Comparison of ENCODE assay signal across 18 cellular contexts in the genomic region with DNA sequence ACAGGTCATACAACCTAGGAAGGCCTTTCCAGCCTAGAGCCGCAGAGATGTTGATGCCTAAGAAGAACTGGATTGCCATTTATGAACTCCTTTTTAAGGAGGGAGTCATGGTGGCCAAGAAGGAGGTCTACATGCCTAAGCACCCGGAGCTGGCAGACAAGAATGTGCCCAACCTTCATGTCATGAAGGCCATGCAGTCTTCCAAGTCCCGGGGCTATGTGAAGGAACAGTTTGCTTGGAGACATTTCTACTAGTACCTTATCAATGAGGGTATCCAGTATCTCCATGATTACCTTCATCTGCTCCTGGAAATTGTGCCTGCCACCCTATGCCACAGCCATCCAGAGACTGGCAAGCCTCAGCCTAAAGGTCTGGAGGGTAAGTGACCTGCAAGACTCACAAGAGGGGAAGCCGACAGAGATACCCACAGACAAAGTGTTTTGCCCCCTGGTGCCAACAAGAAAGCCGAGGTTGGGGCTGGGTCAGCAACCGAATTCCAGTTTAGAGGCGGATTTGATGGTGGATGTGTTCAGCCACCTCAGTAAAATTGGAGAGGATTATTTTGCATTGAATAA. TPM values are rescaled to one million over a fixed set of nuclear protein-coding genes. Genes with fewer than 3 reads are reported as not detected.
DNase-seq lines count a peak whose midpoint lies in the region; ATAC-seq and TF ChIP-seq lines count a peak whose summit lies in the region.
"Had no signal": no experiment of that assay in that cellular context is flagged by ENCODE, and none has a peak within 500 bp of the region (broad histone marks: within the 10 kb centered on the region; RNA-seq: fewer than 3 reads in every experiment).

No MANE protein-coding gene starts in this region.

- H3K4me2 ChIP-seq in H9 (ENCODE audit: insufficient read depth, insufficient read length, low read length) (no peak overlapping the region), trophoblast cell (ENCODE audit: low read length) (no peak overlapping the region)
- H3K4me2 ChIP-seq: A549; BLaER1 treated with 17β-estradiol and CSF1 and Interleukin-3, amounts not matched to agents 10 nM and 100 nM had no signal

- H2BK120ac ChIP-seq in H9 (ENCODE audit: low read depth, low read length, poor library complexity, severe bottlenecking): no peak overlapping the region
- no peak overlapping the region for H2BK120ac ChIP-seq in trophoblast cell (ENCODE audit: insufficient read depth, low read length, poor library complexity)

- DNase-seq in activated effector memory CD4-positive, alpha-beta T cell treated with anti-CD3 and anti-CD28 coated beads, Interleukin-2, amount 50 U/mL, for 16 hours: peak; percentile 50
- no peak for DNase-seq in activated effector memory CD4-positive, alpha-beta T cell treated with Interleukin-2 at 50 U/mL for 16 hours
- DNase-seq in H9: no peak
- DNase-seq in trophoblast cell: peak; percentile 80 to 90
- DNase-seq in sciatic nerve (ENCODE audit: low spot score): peak; percentile 19
- DNase-seq in NCI-H748 treated with DMSO at 0.1 percent for 48 hours (lab: John Stamatoyannopoulos, UW): no peak
- DNase-seq in Calu3: no peak
- no peak for DNase-seq in NAMALWA (ENCODE audit: low spot score)
- DNase-seq: AML-193; CD4-positive, alpha-beta T cell; CD8-positive, alpha-beta T cell; DMS79 treated with DMSO at 0.1 percent for 48 hours; GF-D8 had no signal

- WGBS in H9 (ENCODE audit: extremely low coverage, insufficient read length, low lambda C conversion rate): no CpG with 5 or more reads among the region's 7 CpGs
- no CpG with 5 or more reads among the region's 7 CpGs for WGBS in trophoblast cell (ENCODE audit: extremely low coverage, insufficient coverage, insufficient read length)

- no peak overlapping the region for H2AK5ac ChIP-seq in H9 (ENCODE audit: insufficient read length, low read length)
- H2AK5ac ChIP-seq in trophoblast cell (ENCODE audit: low read length): no peak overlapping the region

- intact Hi-C loops in sciatic nerve (cut with DNase I): no loop called here
- intact Hi-C loops in Calu3 (cut with micrococcal nuclease; ENCODE audit: unreplicated experiment): no loop called here

- H2BK20ac ChIP-seq in H9 (ENCODE audit: low read depth, low read length, poor library complexity, severe bottlenecking): peak overlapping the region; percentile 26

- H3K4me3 Mint-ChIP-seq in H9: no peak overlapping the region
- H3K4me3 Mint-ChIP-seq in Calu3 (ENCODE audit: low read depth, unreplicated experiment): no peak overlapping the region
- H3K4me3 Mint-ChIP-seq: B cell; CD4-positive, alpha-beta T cell; CD8-positive, alpha-beta T cell had no signal

- H3K18ac ChIP-seq in H9 (ENCODE audit: insufficient read length, low read depth, low read length): no peak overlapping the region
- no peak overlapping the region for H3K18ac ChIP-seq in trophoblast cell (ENCODE audit: low read length)

- H3K27me3 Mint-ChIP-seq in H9 (ENCODE audit: low read depth): no peaks in the 10 kb centered on the region
- H3K27me3 Mint-ChIP-seq in Calu3 (ENCODE audit: unreplicated experiment): no peaks in the 10 kb centered on the region
- H3K27me3 Mint-ChIP-seq: B cell; CD4-positive, alpha-beta T cell had no signal

- no peaks in the 10 kb centered on the region for H4K20me1 ChIP-seq in H9 (ENCODE audit: control insufficient read depth, insufficient read depth, insufficient read length)
- H4K20me1 ChIP-seq: BLaER1 treated with 17β-estradiol and CSF1 and Interleukin-3, amounts not matched to agents 10 nM and 100 nM had no signal

- no peak overlapping the region for H3K56ac ChIP-seq in H9 (ENCODE audit: insufficient read length, low read depth, low read length)

- H3K23me2 ChIP-seq in H9 (ENCODE audit: insufficient read length, low read depth, low read length, poor library complexity, severe bottlenecking): no peaks in the 10 kb centered on the region

- no peak for TF ChIP-seq CTCF in H9 (conservative IDR thresholded peaks at IDR 0.05)
- no peak for TF ChIP-seq CTCF in Calu3 (IDR thresholded peaks at IDR 0.05; ENCODE audit: unreplicated experiment)

- no peak overlapping the region for H3K4me3 ChIP-seq in trophoblast cell (ENCODE audit: low read depth, low read length)
- H3K4me3 ChIP-seq: A549; BLaER1 treated with 17β-estradiol and CSF1 and Interleukin-3, amounts not matched to agents 10 nM and 100 nM had no signal

- ATAC-seq in sciatic nerve: no peak
- ATAC-seq: A549; CD8-positive, alpha-beta T cell had no signal

- no peak overlapping the region for H2BK15ac ChIP-seq in H9 (ENCODE audit: low read depth, low read length)

- no peaks in the 10 kb centered on the region for H3K79me2 ChIP-seq in H9 (ENCODE audit: insufficient read depth, low read length)
- no peaks in the 10 kb centered on the region for H3K79me2 ChIP-seq in trophoblast cell (ENCODE audit: control insufficient read depth, insufficient read depth, low read length, poor library complexity)

- H4K91ac ChIP-seq in H9 (ENCODE audit: insufficient read length, low read depth, low read length): no peak overlapping the region
- peak overlapping the region; percentile 76 for H4K91ac ChIP-seq in trophoblast cell (ENCODE audit: low read depth, low read length)

- H4K8ac ChIP-seq in H9 (replicated peaks; ENCODE audit: insufficient read length, low read depth, low read length): no peak overlapping the region
- H4K8ac ChIP-seq in trophoblast cell (ENCODE audit: low read depth, low read length): no peak overlapping the region

- no peak overlapping the region for H2BK5ac ChIP-seq in H9 (ENCODE audit: insufficient read length, low read length)
- no peak overlapping the region for H2BK5ac ChIP-seq in trophoblast cell (ENCODE audit: low read depth, low read length, poor library complexity)

- no peak overlapping the region for H3K9ac ChIP-seq in H9 (ENCODE audit: extremely low read depth, insufficient read length, low read length)
- no peak overlapping the region for H3K9ac ChIP-seq in trophoblast cell (ENCODE audit: low read length)
- H3K9ac ChIP-seq: BLaER1 treated with 17β-estradiol and CSF1 and Interleukin-3, amounts not matched to agents 10 nM and 100 nM had no signal

- H3K27ac Mint-ChIP-seq in H9: no peak overlapping the region
- no peak overlapping the region for H3K27ac Mint-ChIP-seq in Calu3 (ENCODE audit: unreplicated experiment)
- H3K27ac Mint-ChIP-seq: B cell; CD4-positive, alpha-beta T cell; CD8-positive, alpha-beta T cell had no signal

- H3T11ph ChIP-seq in H9 (ENCODE audit: low read length): no peak overlapping the region

- CTCF ChIA-PET in Calu3 (lab: Charles Lee): no interaction called here

- BruUV-seq in Calu3 (replicated peaks; lab: Mats Ljungman, UMichigan): no TSS peak

- no peaks in the 10 kb centered on the region for H3K27me3 ChIP-seq in H9 (ENCODE audit: insufficient read depth, low read length)
- H3K27me3 ChIP-seq in trophoblast cell (ENCODE audit: insufficient read depth, low read length): no peaks in the 10 kb centered on the region
- H3K27me3 ChIP-seq: BLaER1 treated with 17β-estradiol and CSF1 and Interleukin-3, amounts not matched to agents 10 nM and 100 nM had no signal

- H3K23ac ChIP-seq in H9 (ENCODE audit: insufficient read length, low read depth, low read length): no peak overlapping the region
- no peak overlapping the region for H3K23ac ChIP-seq in trophoblast cell (ENCODE audit: low read length)

- H3K36me3 Mint-ChIP-seq in H9 (ENCODE audit: insufficient read depth in 1 of 3, low read depth in 3 of 3) (peaks cover 0 to 2% (median 0%) of the 10 kb centered on the region in 3 experiments; a peak in 3 of 7 replicates), Calu3 (ENCODE audit: insufficient read depth, unreplicated experiment) (no peaks in the 10 kb centered on the region)
- H3K36me3 Mint-ChIP-seq: CD8-positive, alpha-beta T cell had no signal

- H3K4ac ChIP-seq in H9 (ENCODE audit: low read depth, low read length): no peak overlapping the region
- no peak overlapping the region for H3K4ac ChIP-seq in trophoblast cell (ENCODE audit: low read depth, low read length)

- H4K12ac ChIP-seq in trophoblast cell (ENCODE audit: low read depth, low read length): no peak overlapping the region

- no peaks in the 10 kb centered on the region for H3K36me3 ChIP-seq in trophoblast cell (ENCODE audit: control insufficient read depth in 1 of 2, insufficient read depth in 2 of 2, low read length in 2 of 2)
- H3K36me3 ChIP-seq: BLaER1 treated with 17β-estradiol and CSF1 and Interleukin-3, amounts not matched to agents 10 nM and 100 nM had no signal

- H3K27ac ChIP-seq in H9 (ENCODE audit: insufficient read length, low read depth, low read length): no peak overlapping the region
- no peak overlapping the region for H3K27ac ChIP-seq in trophoblast cell (ENCODE audit: low read depth, low read length)
- H3K27ac ChIP-seq: 22Rv1; A549; BLaER1 treated with 17β-estradiol and CSF1 and Interleukin-3, amounts not matched to agents 10 nM and 100 nM; C4-2B had no signal

- H3K4me1 ChIP-seq in H9 (ENCODE audit: insufficient read depth, low read length) (peaks cover 4% of the 10 kb centered on the region; the same call in 1 of the 2 replicates), trophoblast cell (ENCODE audit: control insufficient read depth in 1 of 2, insufficient read depth in 2 of 2, low read length in 2 of 2) (peaks cover 2 to 5% of the 10 kb centered on the region in 2 experiments)
- H3K4me1 ChIP-seq: BLaER1 treated with 17β-estradiol and CSF1 and Interleukin-3, amounts not matched to agents 10 nM and 100 nM had no signal

- H3K14ac ChIP-seq in H9 (ENCODE audit: insufficient read depth, low read length) (no peak overlapping the region), trophoblast cell (ENCODE audit: low read length) (no peak overlapping the region)

- H3K79me1 ChIP-seq in H9 (ENCODE audit: insufficient read depth, low read depth, low read length, poor library complexity, severe bottlenecking) (no peaks in the 10 kb centered on the region), trophoblast cell (ENCODE audit: low read length) (no peaks in the 10 kb centered on the region)

- H3K9me3 Mint-ChIP-seq in H9 (peaks cover 2 to 9% of the 10 kb centered on the region in 2 experiments; a peak in 4 of 5 replicates), Calu3 (ENCODE audit: low read depth, unreplicated experiment) (peaks cover 7% of the 10 kb centered on the region)
- H3K9me3 Mint-ChIP-seq: CD4-positive, alpha-beta T cell; CD8-positive, alpha-beta T cell had no signal

- H2AFZ ChIP-seq in H9 (ENCODE audit: low read length) (no peak overlapping the region), trophoblast cell (ENCODE audit: insufficient read depth, low read length, poor library complexity) (no peak overlapping the region)

- H3K4me1 Mint-ChIP-seq in H9 (peaks cover 14 to 15% of the 10 kb centered on the region in 2 experiments), Calu3 (ENCODE audit: low read depth, unreplicated experiment) (no peaks in the 10 kb centered on the region)
- H3K4me1 Mint-ChIP-seq: B cell had no signal

- H2BK12ac ChIP-seq in H9 (ENCODE audit: insufficient read length, low read depth, low read length) (no peak overlapping the region), trophoblast cell (ENCODE audit: low read length) (no peak overlapping the region)

- no peak overlapping the region for H4K5ac ChIP-seq in H9 (ENCODE audit: insufficient read length, low read depth, low read length)

- H3K9me3 ChIP-seq in H9 (ENCODE audit: control insufficient read depth, low read depth, low read length): no peaks in the 10 kb centered on the region
- no peaks in the 10 kb centered on the region for H3K9me3 ChIP-seq in trophoblast cell (ENCODE audit: insufficient read depth, low read depth, low read length)

RNA-seq across cellular contexts. Expression of a gene that starts 11.2 kb away (rescaled TPM):
- 60.0 and 60.3 TPM in 2 replicates for total RNA-seq in H9 (2021)
- 21.1 and 23.7 TPM in 2 replicates for polyA plus RNA-seq in trophoblast cell (2013)
- total RNA-seq in sciatic nerve: 12.4 TPM
- 43.7 and 51.6 TPM in 2 replicates for total RNA-seq in Calu3 (2022)

RNA-seq across cellular contexts. Expression of a gene that starts 51.5 kb away (rescaled TPM):
- total RNA-seq in H9 (2021) (50.3 and 50.6 TPM in 2 replicates), sciatic nerve (101 TPM), Calu3 (2022) (114 and 132 TPM in 2 replicates)
- 166 and 181 TPM in 2 replicates for polyA plus RNA-seq in trophoblast cell (2013)

RNA-seq across cellular contexts. Expression of a gene that starts 55.9 kb away (rescaled TPM):
- total RNA-seq in H9 (2021) (2.5 and 2.8 TPM in 2 replicates), sciatic nerve (11.9 TPM), Calu3 (2022) (2.3 and 5.0 TPM in 2 replicates)
- polyA plus RNA-seq in trophoblast cell (2013): 1.3 and 1.4 TPM in 2 replicates

Comparison
In these comparisons a context has a peak if more than half of its experiments do, and no peak if none do; other contexts are left out.
1. DNase-seq: peak in activated effector memory CD4-positive, alpha-beta T cell treated with anti-CD3 and anti-CD28 coated beads, Interleukin-2, amount 50 U/mL, for 16 hours (single experiment), trophoblast cell (2 of 2) and sciatic nerve (single experiment); none in activated effector memory CD4-positive, alpha-beta T cell treated with Interleukin-2 at 50 U/mL for 16 hours (single experiment), H9 (single experiment), NCI-H748 treated with DMSO at 0.1 percent for 48 hours (single experiment), Calu3 (single experiment) and NAMALWA (single experiment).